9 cellular contexts compared by ENCODE assay signal in the genomic region with DNA sequence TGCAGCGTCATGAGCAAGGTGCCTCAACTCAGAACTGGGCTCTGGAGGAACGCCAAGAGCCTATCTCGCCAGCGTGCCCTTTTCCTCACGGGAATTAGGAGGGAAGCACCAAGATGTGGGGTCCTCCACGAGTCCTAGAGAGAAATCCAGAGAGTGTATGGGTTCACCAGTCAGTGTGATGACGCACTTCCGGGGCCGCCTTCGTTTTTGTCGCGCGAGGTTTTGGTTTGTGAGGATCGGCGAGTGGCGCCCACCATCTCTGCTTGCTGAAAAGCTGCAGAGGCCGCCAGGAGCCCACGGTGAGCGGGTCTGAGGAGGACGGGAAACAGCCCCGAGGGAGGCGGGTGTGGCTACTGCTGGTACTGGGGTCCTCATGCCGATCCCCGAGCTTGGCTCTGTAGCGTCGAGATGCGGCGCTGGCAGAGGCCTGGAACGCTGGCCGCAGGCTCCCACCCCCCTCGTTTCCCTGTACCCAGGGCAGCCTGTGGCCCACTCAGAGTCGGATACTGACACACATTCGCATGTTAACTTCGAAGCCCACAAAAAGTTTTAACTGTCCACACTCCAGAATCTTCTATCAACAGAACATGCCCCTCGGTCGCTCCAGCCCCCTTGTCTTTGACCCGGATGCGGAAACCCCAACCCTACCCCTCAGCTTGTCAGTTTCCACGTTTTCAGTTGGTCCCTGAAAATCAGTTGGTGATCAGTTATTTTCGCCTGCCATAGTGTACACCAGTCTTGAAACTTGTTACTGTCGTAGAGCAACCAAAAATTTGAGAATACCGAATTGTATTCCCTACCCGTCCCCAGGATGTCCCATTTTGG.
DNase-seq lines count a peak whose midpoint lies in the region; ATAC-seq and TF ChIP-seq lines count a peak whose summit lies in the region.
"Had no signal": no experiment of that assay in that cellular context is flagged by ENCODE, and none has a peak within 500 bp of the region (broad histone marks: within the 10 kb centered on the region; RNA-seq: fewer than 3 reads in every experiment).

No MANE protein-coding gene starts in this region.

- ATAC-seq in GM19467 (IDR thresholded peaks at IDR 0.05; ENCODE audit: unreplicated experiment), result no peak
- no peak for ATAC-seq in GM19455 (IDR thresholded peaks at IDR 0.05; ENCODE audit: unreplicated experiment)

- TF ChIP-seq CTCF in GM10266 (IDR thresholded peaks at IDR 0.05; ENCODE audit: control insufficient read depth, insufficient read depth, low read depth, missing control alignments), result no peak

- H3K27ac ChIP-seq in substantia nigra (ENCODE audit: low read depth, low read length, poor library complexity, severe bottlenecking), result no peak overlapping the region

- DNase-seq in NCI-H1436 treated with DMSO at 0.1 percent for 48 hours (lab: John Stamatoyannopoulos, UW) (peak; percentile 22), cerebellar cortex (ENCODE audit: low spot score) (peak; percentile 56), left kidney (ENCODE audit: low read depth, low spot score) (peak; percentile 93), substantia nigra (lab: John Stamatoyannopoulos, UW) (peak in 30 of 49 donors; percentile 2 to 47 (median 10)), GDM1 (lab: John Stamatoyannopoulos, UW) (no peak), GM10266 (ENCODE audit: extremely low spot score) (no peak)
- DNase-seq: activated naive CD8-positive, alpha-beta T cell treated with anti-CD3 and anti-CD28 coated beads, Interleukin-2, amount 10 ng/mL, durations not matched to agents 7 days and 5 days had no signal

Comparison
In these comparisons a context has a peak if more than half of its experiments do, and no peak if none do; other contexts are left out.
1. DNase-seq: peak in NCI-H1436 treated with DMSO at 0.1 percent for 48 hours (single experiment), cerebellar cortex (single experiment), left kidney (single experiment) and substantia nigra (30 of 49); none in GDM1 (single experiment) and GM10266 (single experiment).